Comparison of ENCODE assay signal across 19 cellular contexts in genomic region chr4:124420166-124420695, GRCh38.
DNase-seq lines count a peak whose midpoint lies in the region; ATAC-seq and TF ChIP-seq lines count a peak whose summit lies in the region.
"Had no signal": no experiment of that assay in that cellular context is flagged by ENCODE, and none has a peak within 500 bp of the region (broad histone marks: within the 10 kb centered on the region; RNA-seq: fewer than 3 reads in every experiment).

No MANE protein-coding gene starts in this region.

- DNase-seq in GM23338 (ENCODE audit: low spot score) (no peak), IMR-90 (no peak), RWPE2 (ENCODE audit: low spot score) (no peak), trophoblast cell (peak; percentile 70 to 92), NCI-H510A treated with DMSO at 0.1 percent for 48 hours (lab: John Stamatoyannopoulos, UW) (no peak)
- DNase-seq in effector memory CD8-positive, alpha-beta T cell: no peak
- DNase-seq in stimulated activated CD4-positive, alpha-beta T cell treated with anti-CD3 and anti-CD28 coated beads, Interleukin-4, amount 100 ng/mL, for 24 hours: no peak
- DNase-seq: 8988T; C1 segment of cervical spinal cord; Calu3; CD4-positive, alpha-beta memory T cell; COR-L47; DMS53; DMS79 treated with DMSO at 0.1 percent for 48 hours; GF-D8; GM23248; HFFc6 had no signal

- H2BK15ac ChIP-seq in IMR-90 (ENCODE audit: low read depth, low read length): 0 out of 3 replicates have a peak overlapping the region, but pooled peaks have one; percentile 23

- H2AFZ ChIP-seq in GM23338 (peak overlapping the region; percentile 30; the same call in 1 of the 2 replicates), IMR-90 (replicated peaks; ENCODE audit: low read length, poor library complexity) (no peak overlapping the region), trophoblast cell (ENCODE audit: insufficient read depth, low read length, poor library complexity) (no peak overlapping the region)
- H2AFZ ChIP-seq: GM23248 had no signal

- intact Hi-C loops in IMR-90 (cut with micrococcal nuclease): no loop called here

- 0 out of 2 replicates have a peak overlapping the region, but pooled peaks have one; percentile 65 for H3K27ac Mint-ChIP-seq in GM23338
- no peak overlapping the region for H3K27ac Mint-ChIP-seq in effector memory CD8-positive, alpha-beta T cell
- H3K27ac Mint-ChIP-seq: CD4-positive, alpha-beta memory T cell; HFFc6 had no signal

- H2BK120ac ChIP-seq in IMR-90 (ENCODE audit: low read depth, low read length) (no peak overlapping the region), trophoblast cell (ENCODE audit: insufficient read depth, low read length, poor library complexity) (no peak overlapping the region)

- no peaks in the 10 kb centered on the region for H3K36me3 Mint-ChIP-seq in GM23338 (ENCODE audit: low read depth)
- H3K36me3 Mint-ChIP-seq in effector memory CD8-positive, alpha-beta T cell (ENCODE audit: insufficient read depth): no peaks in the 10 kb centered on the region
- H3K36me3 Mint-ChIP-seq: CD4-positive, alpha-beta memory T cell had no signal

- dilution Hi-C loops in IMR-90 (cut with HindIII; ENCODE audit: low sequenced_read_pairs, unreplicated experiment): no loop called here

- ATAC-seq in GM23338 (no peak), IMR-90 (ENCODE audit: low read depth) (no peak), RWPE2 (ENCODE audit: low read depth) (peak; percentile 54), HG02678 (IDR thresholded peaks at IDR 0.05; ENCODE audit: unreplicated experiment) (no peak)
- ATAC-seq in effector memory CD8-positive, alpha-beta T cell (replicated peaks): no peak

- H3K4me1 Mint-ChIP-seq in GM23338: peaks cover 22% of the 10 kb centered on the region
- H3K4me1 Mint-ChIP-seq in effector memory CD8-positive, alpha-beta T cell (ENCODE audit: low read depth in 2 of 2): no peaks in the 10 kb centered on the region
- H3K4me1 Mint-ChIP-seq: CD4-positive, alpha-beta memory T cell had no signal

- H3K4me1 ChIP-seq in GM23338 (ENCODE audit: insufficient read depth) (no peaks in the 10 kb centered on the region), IMR-90 (ENCODE audit: control insufficient read depth, insufficient read depth, low read length) (peaks cover 12% of the 10 kb centered on the region), RWPE2 (ENCODE audit: insufficient read depth, poor library complexity, severe bottlenecking) (peaks cover 8% of the 10 kb centered on the region), trophoblast cell (ENCODE audit: control insufficient read depth in 1 of 2, insufficient read depth in 2 of 2, low read length in 2 of 2) (peaks cover 0 to 2% of the 10 kb centered on the region in 2 experiments)
- H3K4me1 ChIP-seq: HAP-1 had no signal

- H2BK5ac ChIP-seq in IMR-90 (ENCODE audit: low read depth, low read length, poor library complexity, severe bottlenecking) (no peak overlapping the region), trophoblast cell (ENCODE audit: low read depth, low read length, poor library complexity) (no peak overlapping the region)

- H3K9me2 ChIP-seq in GM23338 (ENCODE audit: insufficient read depth): no peaks in the 10 kb centered on the region

- in situ Hi-C loops in IMR-90 (cut with MboI; ENCODE audit: low sequenced_read_pairs): no loop called here

- no CpG with 5 or more reads among the region's 3 CpGs for WGBS in IMR-90 (ENCODE audit: extremely low coverage in 2 of 2, insufficient read length in 1 of 2), 2 experiments
- no CpG with 5 or more reads among the region's 3 CpGs for WGBS in trophoblast cell (ENCODE audit: extremely low coverage, insufficient coverage, insufficient read length)

- CTCF ChIA-PET in IMR-90 (lab: Yijun Ruan, JAX): no interaction called here

- no peak overlapping the region for H2AK9ac ChIP-seq in IMR-90 (replicated peaks; ENCODE audit: low read depth, low read length, poor library complexity)

- no peaks in the 10 kb centered on the region for H3K79me1 ChIP-seq in IMR-90 (ENCODE audit: low read depth in 1 of 2, low read length in 2 of 2)
- H3K79me1 ChIP-seq in trophoblast cell (ENCODE audit: low read length): peaks cover 1% of the 10 kb centered on the region

- H3K4ac ChIP-seq in IMR-90 (ENCODE audit: low read depth, low read length) (no peak overlapping the region), trophoblast cell (ENCODE audit: low read depth, low read length) (no peak overlapping the region)

- no peak overlapping the region for H3K14ac ChIP-seq in IMR-90 (replicated peaks; ENCODE audit: low read depth, low read length)
- no peak overlapping the region for H3K14ac ChIP-seq in trophoblast cell (ENCODE audit: low read length)

- H3K23ac ChIP-seq in IMR-90 (ENCODE audit: low read depth, low read length) (no peak overlapping the region), trophoblast cell (ENCODE audit: low read length) (no peak overlapping the region)

- H4K91ac ChIP-seq in IMR-90 (ENCODE audit: insufficient read depth, low read depth, low read length) (no peak overlapping the region), trophoblast cell (ENCODE audit: low read depth, low read length) (no peak overlapping the region)

- H4K8ac ChIP-seq in IMR-90 (ENCODE audit: low read depth in 2 of 2, low read length in 2 of 2) (no peak overlapping the region), trophoblast cell (ENCODE audit: low read depth, low read length) (no peak overlapping the region)

- H3K56ac ChIP-seq in IMR-90 (ENCODE audit: extremely low read depth, insufficient read depth, low read length): no peak overlapping the region

- H3K27me3 Mint-ChIP-seq in GM23338 (ENCODE audit: insufficient read depth, low read depth, poor library complexity): no peaks in the 10 kb centered on the region
- no peaks in the 10 kb centered on the region for H3K27me3 Mint-ChIP-seq in effector memory CD8-positive, alpha-beta T cell
- H3K27me3 Mint-ChIP-seq: CD4-positive, alpha-beta memory T cell had no signal

- H2AK5ac ChIP-seq in IMR-90 (ENCODE audit: low read depth, low read length) (no peak overlapping the region), trophoblast cell (ENCODE audit: low read length) (no peak overlapping the region)

- H2BK12ac ChIP-seq in trophoblast cell (ENCODE audit: low read length): no peak overlapping the region

- H4K12ac ChIP-seq in trophoblast cell (ENCODE audit: low read depth, low read length): no peak overlapping the region

- H3K27ac ChIP-seq in GM23338 (ENCODE audit: low read depth): no peak overlapping the region
- H3K27ac ChIP-seq in IMR-90 (ENCODE audit: insufficient read depth, low read length): no peak overlapping the region
- H3K27ac ChIP-seq in RWPE2 (ENCODE audit: poor library complexity, severe bottlenecking): peak overlapping the region; percentile 34
- H3K27ac ChIP-seq in trophoblast cell (ENCODE audit: low read depth, low read length): no peak overlapping the region
- H3K27ac ChIP-seq: GM23248 had no signal

- H3K18ac ChIP-seq in IMR-90 (ENCODE audit: low read depth, low read length) (no peak overlapping the region), trophoblast cell (ENCODE audit: low read length) (no peak overlapping the region)

- H2BK20ac ChIP-seq in IMR-90 (ENCODE audit: low read depth, low read length): no peak overlapping the region

- H3F3A ChIP-seq in GM23338 (replicated peaks; ENCODE audit: low read depth): no peaks in the 10 kb centered on the region

- no peaks in the 10 kb centered on the region for H3K79me2 ChIP-seq in GM23338 (replicated peaks; ENCODE audit: insufficient read depth)
- no peaks in the 10 kb centered on the region for H3K79me2 ChIP-seq in trophoblast cell (ENCODE audit: control insufficient read depth, insufficient read depth, low read length, poor library complexity)

- no TSS peak for BruUV-seq in IMR-90 (replicated peaks; lab: Mats Ljungman, UMichigan)

- H3K4me2 ChIP-seq in GM23338: no peak overlapping the region
- no peak overlapping the region for H3K4me2 ChIP-seq in IMR-90 (ENCODE audit: low read depth, low read length)
- H3K4me2 ChIP-seq in trophoblast cell (ENCODE audit: low read length): no peak overlapping the region

- H4K20me1 ChIP-seq in GM23338 (replicated peaks; ENCODE audit: insufficient read depth) (no peaks in the 10 kb centered on the region), IMR-90 (ENCODE audit: insufficient read depth, low read length) (no peaks in the 10 kb centered on the region)

- H3K9ac ChIP-seq in IMR-90 (ENCODE audit: low read depth, low read length) (no peak overlapping the region), trophoblast cell (ENCODE audit: low read length) (no peak overlapping the region)
- H3K9ac ChIP-seq: GM23248 had no signal

- POLR2A ChIA-PET in IMR-90 (lab: Charles Lee; ENCODE audit: unreplicated experiment): no interaction called here

- H3K27me3 ChIP-seq in GM23338 (ENCODE audit: insufficient read depth) (no peaks in the 10 kb centered on the region), IMR-90 (ENCODE audit: control insufficient read depth, insufficient read depth, low read length) (no peaks in the 10 kb centered on the region), RWPE2 (ENCODE audit: insufficient read depth, poor library complexity, severe bottlenecking) (no peaks in the 10 kb centered on the region), trophoblast cell (ENCODE audit: insufficient read depth, low read length) (no peaks in the 10 kb centered on the region)

- H3K9me1 ChIP-seq in IMR-90 (ENCODE audit: insufficient read depth, low read length): no peaks in the 10 kb centered on the region

- H3K36me3 ChIP-seq in GM23338 (ENCODE audit: insufficient read depth): no peaks in the 10 kb centered on the region
- no peaks in the 10 kb centered on the region for H3K36me3 ChIP-seq in IMR-90 (ENCODE audit: control insufficient read depth, insufficient read depth, low read length)
- H3K36me3 ChIP-seq in RWPE2 (ENCODE audit: low read depth): no peaks in the 10 kb centered on the region
- no peaks in the 10 kb centered on the region for H3K36me3 ChIP-seq in trophoblast cell (ENCODE audit: control insufficient read depth in 1 of 2, insufficient read depth in 2 of 2, low read length in 2 of 2)
- H3K36me3 ChIP-seq: HAP-1 had no signal

- H3K4me3 Mint-ChIP-seq in GM23338: no peak overlapping the region
- no peak overlapping the region for H3K4me3 Mint-ChIP-seq in effector memory CD8-positive, alpha-beta T cell
- H3K4me3 Mint-ChIP-seq: CD4-positive, alpha-beta memory T cell; HFFc6 had no signal

- H3K9me3 ChIP-seq in IMR-90 (ENCODE audit: control insufficient read depth, insufficient read depth, low read length): no peaks in the 10 kb centered on the region
- H3K9me3 ChIP-seq in RWPE2 (ENCODE audit: severe bottlenecking): no peaks in the 10 kb centered on the region
- H3K9me3 ChIP-seq in trophoblast cell (ENCODE audit: insufficient read depth, low read depth, low read length): no peaks in the 10 kb centered on the region
- H3K9me3 ChIP-seq: HAP-1 had no signal

- H3K4me3 ChIP-seq in GM23338: no peak overlapping the region
- H3K4me3 ChIP-seq in IMR-90 (ENCODE audit: insufficient read depth, low read depth, low read length): no peak overlapping the region
- no peak overlapping the region for H3K4me3 ChIP-seq in RWPE2 (ENCODE audit: severe bottlenecking)
- no peak overlapping the region for H3K4me3 ChIP-seq in trophoblast cell (ENCODE audit: low read depth, low read length)
- H3K4me3 ChIP-seq: GM23248, HAP-1 had no signal

- TF ChIP-seq CTCF in GM23338 (conservative IDR thresholded peaks at IDR 0.05; ENCODE audit: low read depth in 2 of 2) (no peak), IMR-90 (conservative IDR thresholded peaks at IDR 0.05; ENCODE audit: low read depth, low read length) (no peak), RWPE2 (IDR thresholded peaks at IDR 0.05; ENCODE audit: poor library complexity, severe bottlenecking) (no peak)

- no peak for TF ChIP-seq RAD21 in IMR-90 (IDR thresholded peaks at IDR 0.05; ENCODE audit: low read length)

- H4K5ac ChIP-seq in IMR-90 (ENCODE audit: low read depth, low read length): no peak overlapping the region

- TF ChIP-seq POLR2A in IMR-90 (IDR thresholded peaks at IDR 0.05; ENCODE audit: low read depth, low read length): no peak

- no peaks in the 10 kb centered on the region for H3K9me3 Mint-ChIP-seq in GM23338
- peaks cover 0 to 10% of the 10 kb centered on the region in 2 donors for H3K9me3 Mint-ChIP-seq in effector memory CD8-positive, alpha-beta T cell
- H3K9me3 Mint-ChIP-seq: HFFc6 had no signal

Comparison
In these comparisons a context has a peak if more than half of its experiments do, and no peak if none do; other contexts are left out.
1. DNase-seq: peak in trophoblast cell (2 of 2); none in GM23338 (single experiment), IMR-90 (single experiment), RWPE2 (single experiment), NCI-H510A treated with DMSO at 0.1 percent for 48 hours (single experiment), effector memory CD8-positive, alpha-beta T cell (0 of 3) and stimulated activated CD4-positive, alpha-beta T cell treated with anti-CD3 and anti-CD28 coated beads, Interleukin-4, amount 100 ng/mL, for 24 hours (single experiment).